In genomic region chr15:98801234-98801561, GRCh38 we compare ENCODE assay signal across 8 cellular contexts.
DNase-seq lines count a peak whose midpoint lies in the region; ATAC-seq and TF ChIP-seq lines count a peak whose summit lies in the region.

No MANE protein-coding gene starts in this region.

- H3K4me1 Mint-ChIP-seq in nephron = peaks cover 78% of the 10 kb centered on the region

- peak overlapping the region; percentile 68 to 76 (median 76) for H3K4me3 Mint-ChIP-seq in nephron

- H3K4me3 ChIP-seq in breast epithelium = no peak overlapping the region

- TF ChIP-seq CTCF in breast epithelium (IDR thresholded peaks at IDR 0.05) (no peak), nephron (IDR thresholded peaks at IDR 0.05; ENCODE audit: unreplicated experiment in 3 of 3) (no peak)

- H3K36me3 ChIP-seq in breast epithelium = no peaks in the 10 kb centered on the region

- H3K4me1 ChIP-seq in breast epithelium = peaks cover 0 to 38% of the 10 kb centered on the region in 2 donors

- peak in 12 of 14 donors; percentile 18 to 89 (median 78) for DNase-seq in C1 segment of cervical spinal cord (lab: John Stamatoyannopoulos, UW)
- peak; percentile 56 for DNase-seq in NCI-H146 (lab: John Stamatoyannopoulos, UW)
- DNase-seq in breast epithelium (ENCODE audit: low spot score in 2 of 2) = no peak
- no peak for DNase-seq in mucosa of gallbladder (ENCODE audit: low spot score)
- no peak for DNase-seq in cortex of kidney (lab: John Stamatoyannopoulos, UW)

- H3K36me3 Mint-ChIP-seq in nephron (ENCODE audit: low read depth) = no peaks in the 10 kb centered on the region

- peak overlapping the region; percentile 93 to 96 (median 95) for H3K27ac Mint-ChIP-seq in nephron

- no peak for TF ChIP-seq POLR2A in breast epithelium (IDR thresholded peaks at IDR 0.05)

- ATAC-seq in GM19467 (IDR thresholded peaks at IDR 0.05; ENCODE audit: unreplicated experiment) (no peak), HG03571 (IDR thresholded peaks at IDR 0.05; ENCODE audit: unreplicated experiment) (no peak)

- peak overlapping the region; percentile 48 to 63 for H3K27ac ChIP-seq in breast epithelium

- no peaks in the 10 kb centered on the region for H3K27me3 ChIP-seq in breast epithelium

- H3K9me3 Mint-ChIP-seq in nephron = no peaks in the 10 kb centered on the region

- H3K27me3 Mint-ChIP-seq in nephron (ENCODE audit: low read depth) = no peaks in the 10 kb centered on the region

- intact Hi-C loops in breast epithelium (cut with DNase I; ENCODE audit: low total_unique reads) = no loop called here

- H3K9me3 ChIP-seq in breast epithelium = no peaks in the 10 kb centered on the region

Comparison
In these comparisons a context has a peak if more than half of its experiments do, and no peak if none do; other contexts are left out.
1. DNase-seq: peak in C1 segment of cervical spinal cord (12 of 14) and NCI-H146 (single experiment); none in breast epithelium (0 of 2), mucosa of gallbladder (single experiment) and cortex of kidney (single experiment).